ENCODE assay signal across 1 cellular context in genomic region chr6:63565727-63566625, GRCh38.
TF ChIP-seq lines count a peak whose summit lies in the region.

No MANE protein-coding gene starts in this region.

TF ChIP-seq in HepG2, 621 proteins besides CTCF, POLR2A, EP300 and RAD21 (continues in another document):
- TF ChIP-seq ZNF563 (CRISPR knock-in tag; IDR thresholded peaks at IDR 0.05) (no peak), RNF219 (CRISPR knock-in tag; IDR thresholded peaks at IDR 0.05) (no peak), PHF5A (CRISPR knock-in tag; IDR thresholded peaks at IDR 0.05; ENCODE audit: low read depth, unreplicated experiment) (peak; percentile 10), CEBPB (IDR thresholded peaks at IDR 0.05; ENCODE audit: borderline replicate concordance, low read depth, low read length) (0 out of 2 replicates have a peak, but pooled peaks have one; percentile 9), ZNF136 (CRISPR knock-in tag; IDR thresholded peaks at IDR 0.05; ENCODE audit: low read depth) (no peak), RFX1 (IDR thresholded peaks at IDR 0.05) (no peak), ZNF558 (CRISPR knock-in tag; IDR thresholded peaks at IDR 0.05; ENCODE audit: borderline replicate concordance) (no peak), CHD2 (IDR thresholded peaks at IDR 0.05; ENCODE audit: low read depth, low read length) (no peak), KLF15 (CRISPR knock-in tag; IDR thresholded peaks at IDR 0.05; ENCODE audit: borderline replicate concordance) (no peak), STAG1 (CRISPR knock-in tag; IDR thresholded peaks at IDR 0.05) (no peak), ZNF367 (CRISPR knock-in tag; IDR thresholded peaks at IDR 0.05; ENCODE audit: borderline replicate concordance) (no peak), SETDB1 (CRISPR knock-in tag; IDR thresholded peaks at IDR 0.05; ENCODE audit: borderline replicate concordance) (no peak), ZSCAN25 (CRISPR knock-in tag; IDR thresholded peaks at IDR 0.05) (no peak), ZNF660 (CRISPR knock-in tag; IDR thresholded peaks at IDR 0.05; ENCODE audit: borderline replicate concordance, low read depth) (no peak), ZNF432 (CRISPR knock-in tag; IDR thresholded peaks at IDR 0.05; ENCODE audit: borderline replicate concordance) (no peak), ISL2 (CRISPR knock-in tag; IDR thresholded peaks at IDR 0.05) (no peak), CEBPG (CRISPR knock-in tag; IDR thresholded peaks at IDR 0.05) (no peak), CERS6 (CRISPR knock-in tag; IDR thresholded peaks at IDR 0.05) (no peak), E2F1 (CRISPR knock-in tag; IDR thresholded peaks at IDR 0.05) (no peak), AGO1 (IDR thresholded peaks at IDR 0.05; ENCODE audit: low read depth, low read length, poor library complexity, severe bottlenecking) (no peak), FOXO4 (CRISPR knock-in tag; conservative IDR thresholded peaks at IDR 0.05) (0 out of 2 replicates have a peak, but pooled peaks have one; percentile 21), KLF9 (CRISPR knock-in tag; IDR thresholded peaks at IDR 0.05; ENCODE audit: low read depth) (no peak), GATAD2A (CRISPR knock-in tag; IDR thresholded peaks at IDR 0.05) (no peak), HINFP (CRISPR knock-in tag; IDR thresholded peaks at IDR 0.05; ENCODE audit: low read depth) (no peak), ZNF143 (CRISPR knock-in tag; IDR thresholded peaks at IDR 0.05) (no peak), SOX13 (IDR thresholded peaks at IDR 0.05) (no peak), SOX13 (CRISPR knock-in tag; conservative IDR thresholded peaks at IDR 0.05 in 1 of 2, IDR thresholded peaks at IDR 0.05 in 1 of 2) (no peak), RNF2 (conservative IDR thresholded peaks at IDR 0.05; ENCODE audit: low read depth) (no peak), ELK4 (CRISPR knock-in tag; IDR thresholded peaks at IDR 0.05; ENCODE audit: borderline replicate concordance) (no peak), ZC3H13 (CRISPR knock-in tag; IDR thresholded peaks at IDR 0.05) (no peak), MIER3 (CRISPR knock-in tag; IDR thresholded peaks at IDR 0.05; ENCODE audit: borderline replicate concordance) (no peak; the same call in 1 of the 2 replicates), RERE (CRISPR knock-in tag; IDR thresholded peaks at IDR 0.05; ENCODE audit: low read depth) (no peak), ZBTB2 (CRISPR knock-in tag; IDR thresholded peaks at IDR 0.05; ENCODE audit: low read depth) (no peak), NFKB2 (CRISPR knock-in tag; IDR thresholded peaks at IDR 0.05; ENCODE audit: borderline replicate concordance) (no peak), REXO4 (CRISPR knock-in tag; IDR thresholded peaks at IDR 0.05; ENCODE audit: borderline replicate concordance) (no peak), TSC22D2 (CRISPR knock-in tag; IDR thresholded peaks at IDR 0.05; ENCODE audit: borderline replicate concordance) (no peak), ZFY (CRISPR knock-in tag; IDR thresholded peaks at IDR 0.05) (no peak), U2AF2 (IDR thresholded peaks at IDR 0.05; ENCODE audit: low read depth, low read length) (no peak), ZNF251 (CRISPR knock-in tag; IDR thresholded peaks at IDR 0.05) (no peak), AGO2 (optimal IDR thresholded peaks at IDR 0.05; ENCODE audit: low read depth, low read length) (peak; percentile 46), ZNF773 (CRISPR knock-in tag; IDR thresholded peaks at IDR 0.05; ENCODE audit: borderline replicate concordance) (no peak), NCOR1 (IDR thresholded peaks at IDR 0.05; ENCODE audit: borderline replicate concordance, low read length) (peak; percentile 68; the same call in 1 of the 2 replicates), UBTF (CRISPR knock-in tag; IDR thresholded peaks at IDR 0.05) (0 out of 2 replicates have a peak, but pooled peaks have one; percentile 5), CBFB (CRISPR knock-in tag; IDR thresholded peaks at IDR 0.05) (no peak), MBD4 (IDR thresholded peaks at IDR 0.05; ENCODE audit: borderline replicate concordance, low read length) (no peak), MNT (IDR thresholded peaks at IDR 0.05) (no peak)
